ENCODE assay signal across 11 cellular contexts in the genomic region with DNA sequence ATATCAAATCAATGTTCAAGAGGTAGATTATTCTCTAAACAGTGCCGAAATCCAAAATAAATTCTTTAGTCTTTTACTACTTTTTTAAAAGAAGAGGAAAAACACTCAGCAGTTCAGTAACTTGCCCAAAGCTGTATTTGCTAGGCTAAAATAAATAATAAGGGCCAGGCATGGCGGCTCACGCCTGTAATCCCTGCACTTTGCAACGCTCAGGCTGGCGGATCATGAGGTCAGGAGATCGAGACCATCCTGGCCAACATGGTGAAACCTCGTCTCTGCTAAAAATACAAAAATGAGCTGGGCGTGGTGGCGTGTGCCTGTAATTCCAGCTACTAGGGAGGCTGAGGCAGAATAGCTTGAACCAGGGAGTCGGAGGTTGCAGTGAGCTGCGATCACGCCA. TPM values are rescaled to one million over a fixed set of nuclear protein-coding genes. Genes with fewer than 3 reads are reported as not detected.
"Had no signal": no experiment of that assay in that cellular context is flagged by ENCODE, and none has a peak within 500 bp of the region (broad histone marks: within the 10 kb centered on the region; RNA-seq: fewer than 3 reads in every experiment).

No MANE protein-coding gene starts in this region.

RNA-seq across cellular contexts. Expression of a gene that starts 8.1 kb away (rescaled TPM):
- total RNA-seq: subcutaneous adipose tissue, tibial nerve, vagina had no signal

RNA-seq across cellular contexts. Expression of a gene that starts 18.9 kb away (rescaled TPM):
- total RNA-seq: subcutaneous adipose tissue, suprapubic skin, temporal lobe, thoracic aorta, tibial nerve, upper lobe of left lung, upper lobe of right lung, ureter, urinary bladder, vagina had no signal
- polyA plus RNA-seq: stomach, urinary bladder had no signal
